ENCODE assay signal across 34 cellular contexts in genomic region chr2:122697415-122697814, GRCh38.
DNase-seq lines count a peak whose midpoint lies in the region; ATAC-seq, FAIRE-seq and TF ChIP-seq lines count a peak whose summit lies in the region.
"Had no signal": no experiment of that assay in that cellular context is flagged by ENCODE, and none has a peak within 500 bp of the region (broad histone marks: within the 10 kb centered on the region; RNA-seq: fewer than 3 reads in every experiment).

No MANE protein-coding gene starts in this region.

- no peak overlapping the region for H2AFZ ChIP-seq in HepG2 (ENCODE audit: low read length)

- ATAC-seq in HepG2 (no peak), left lobe of liver (peak; percentile 45), right lobe of liver (peak; percentile 27 to 80 (median 66)), GM21786 (IDR thresholded peaks at IDR 0.05; ENCODE audit: unreplicated experiment) (no peak)
- ATAC-seq: A549; CD8-positive, alpha-beta T cell had no signal

- FAIRE-seq in HepG2 (lab: Jason Lieb, UNC) = no peak
- FAIRE-seq in GM12892 (lab: Jason Lieb, UNC) = peak; percentile 40
- FAIRE-seq: A549, D721Med had no signal

- no peak overlapping the region for H3K27ac ChIP-seq in liver (ENCODE audit: low read depth in 1 of 2, low read length in 2 of 2)
- no peak overlapping the region for H3K27ac ChIP-seq in HepG2 (ENCODE audit: extremely low read length, insufficient read depth, low read length)
- peak overlapping the region in 2 of 3 donors; percentile 30 to 45 for H3K27ac ChIP-seq in right lobe of liver
- H3K27ac ChIP-seq: 22Rv1; A549; BLaER1; BLaER1 treated with 17β-estradiol and CSF1 and Interleukin-3, amounts not matched to agents 10 nM and 100 nM; C4-2B had no signal

- CTCF ChIA-PET in HepG2 (lab: Yijun Ruan, JAX; ENCODE audit: low intra/inter-chr PET ratio, low total read pairs) = no interaction called here

- H3K4me1 ChIP-seq in liver (ENCODE audit: control insufficient read depth in 4 of 4, insufficient read depth in 4 of 4, low read length in 3 of 4) (peaks cover 0 to 4% (median 2%) of the 10 kb centered on the region in 4 donors), HepG2 (ENCODE audit: insufficient read depth, low read length) (no peaks in the 10 kb centered on the region), right lobe of liver (peaks cover 0 to 12% (median 6%) of the 10 kb centered on the region in 4 donors)
- H3K4me1 ChIP-seq: A549, BE2C, BLaER1, Caco-2 had no signal

- no peaks in the 10 kb centered on the region for H3K79me2 ChIP-seq in HepG2 (ENCODE audit: insufficient read depth, low read length)

- no TSS peak for BruUV-seq in HepG2 (replicated peaks; lab: Mats Ljungman, UMichigan)

- DNase-seq in HepG2 (ENCODE audit: low spot score) (no peak), GM12892 (ENCODE audit: insufficient read length) (no peak), left lobe of liver (ENCODE audit: low spot score) (no peak), right lobe of liver (no peak), NCI-H446 (lab: John Stamatoyannopoulos, UW) (no peak)
- DNase-seq in effector CD4-positive, alpha-beta T cell = no peak
- DNase-seq: 8988T; ACHN; AML-193; BE2C; C1 segment of cervical spinal cord; Caco-2; Calu3; CD4-positive, alpha-beta memory T cell; CD4-positive, alpha-beta T cell; CD4-positive, CD25-positive, alpha-beta regulatory T cell; CD8-positive, alpha-beta memory T cell; CD8-positive, alpha-beta T cell; COR-L47; DMS 273 treated with DMSO at 0.1 percent for 48 hours; DMS153; DMS53; DMS79; DMS79 treated with DMSO at 0.1 percent for 48 hours; DND-41; EL had no signal

- H3K36me3 ChIP-seq in liver (ENCODE audit: control insufficient read depth in 4 of 4, insufficient read depth in 3 of 4, low read depth in 1 of 4, low read length in 3 of 4) = no peaks in the 10 kb centered on the region
- H3K36me3 ChIP-seq in HepG2 (replicated peaks in 1 of 2; ENCODE audit: control insufficient read depth in 1 of 2, insufficient read depth in 2 of 2, low read length in 2 of 2) = no peaks in the 10 kb centered on the region
- no peaks in the 10 kb centered on the region for H3K36me3 ChIP-seq in right lobe of liver
- H3K36me3 ChIP-seq: BE2C; BLaER1; BLaER1 treated with 17β-estradiol and CSF1 and Interleukin-3, amounts not matched to agents 10 nM and 100 nM had no signal

- in situ Hi-C loops in HepG2 (cut with HindIII; ENCODE audit: extremely low pct_ligation_motif_present, low pct_unique_long_range_greater_than_20kb) = no loop called here

- POLR2A ChIA-PET in HepG2 (lab: Yijun Ruan, JAX) = no interaction called here

- TF ChIP-seq POLR2A in HepG2 (IDR thresholded peaks at IDR 0.05; ENCODE audit: insufficient read depth in 1 of 2, low read depth in 2 of 2, low read length in 2 of 2) = no peak
- no peak for TF ChIP-seq POLR2A in GM12892 (IDR thresholded peaks at IDR 0.05; ENCODE audit: low read depth, low read length)
- no peak for TF ChIP-seq POLR2A in right lobe of liver (IDR thresholded peaks at IDR 0.05)

- H3K9ac ChIP-seq in liver (ENCODE audit: low read depth in 1 of 2, low read length in 2 of 2) (no peak overlapping the region), HepG2 (ENCODE audit: insufficient read depth, low read depth, low read length) (no peak overlapping the region)
- H3K9ac ChIP-seq: BLaER1; BLaER1 treated with 17β-estradiol and CSF1 and Interleukin-3, amounts not matched to agents 10 nM and 100 nM had no signal

- intact Hi-C loops in HepG2 (cut with micrococcal nuclease; ENCODE audit: unreplicated experiment) (no loop called here), right lobe of liver (cut with DNase I) (no loop called here)

- H3K27me3 ChIP-seq in liver (ENCODE audit: control insufficient read depth in 4 of 4, insufficient read depth in 4 of 4, low read length in 3 of 4) (no peaks in the 10 kb centered on the region), HepG2 (ENCODE audit: control insufficient read depth in 1 of 2, insufficient read depth in 2 of 2, low read length in 2 of 2) (no peaks in the 10 kb centered on the region), right lobe of liver (no peaks in the 10 kb centered on the region)
- H3K27me3 ChIP-seq: BE2C; BLaER1; BLaER1 treated with 17β-estradiol and CSF1 and Interleukin-3, amounts not matched to agents 10 nM and 100 nM had no signal

- TF ChIP-seq EP300 in HepG2 (IDR thresholded peaks at IDR 0.05; ENCODE audit: low read depth in 2 of 2, low read length in 2 of 2) = no peak
- no peak for TF ChIP-seq EP300 in HepG2 (CRISPR knock-in tag; IDR thresholded peaks at IDR 0.05; ENCODE audit: borderline replicate concordance)

- H3K4me3 ChIP-seq in liver (ENCODE audit: low read depth in 1 of 3, low read length in 3 of 3) (no peak overlapping the region), HepG2 (replicated peaks in 1 of 3; ENCODE audit: insufficient read depth in 1 of 3, low read depth in 2 of 3, low read length in 3 of 3) (no peak overlapping the region), right lobe of liver (no peak overlapping the region)
- H3K4me3 ChIP-seq: A549; BLaER1; BLaER1 treated with 17β-estradiol and CSF1 and Interleukin-3, amounts not matched to agents 10 nM and 100 nM had no signal

- TF ChIP-seq RAD21 in liver (IDR thresholded peaks at IDR 0.05) = peak in 1 of 2 donors; percentile 8
- TF ChIP-seq RAD21 in HepG2 (CRISPR knock-in tag; IDR thresholded peaks at IDR 0.05) = no peak

- H4K20me1 ChIP-seq in HepG2 (ENCODE audit: insufficient read depth, low read length) = no peaks in the 10 kb centered on the region
- H4K20me1 ChIP-seq: BLaER1; BLaER1 treated with 17β-estradiol and CSF1 and Interleukin-3, amounts not matched to agents 10 nM and 100 nM had no signal

- TF ChIP-seq CTCF in liver (IDR thresholded peaks at IDR 0.05; ENCODE audit: low read depth, low read length, missing input control) (no peak), HepG2 (CRISPR knock-in tag; IDR thresholded peaks at IDR 0.05) (no peak), right lobe of liver (IDR thresholded peaks at IDR 0.05) (no peak)

- WGBS in liver = 89% methylated on average over 1 of the region's 1 CpG
- 0% methylated on average over 1 of the region's 1 CpG for WGBS in HepG2 (ENCODE audit: low lambda C conversion rate)
- 92% methylated on average over 1 of the region's 1 CpG for WGBS in right lobe of liver (ENCODE audit: insufficient coverage, low coverage, low lambda C conversion rate, missing lambda C conversion rate)

- H3K9me3 ChIP-seq in liver (ENCODE audit: control insufficient read depth in 4 of 4, low read length in 3 of 4) (no peaks in the 10 kb centered on the region), HepG2 (ENCODE audit: low read length) (no peaks in the 10 kb centered on the region), right lobe of liver (no peaks in the 10 kb centered on the region)
- H3K9me3 ChIP-seq: A549, BE2C, BLaER1 had no signal

- no peak overlapping the region for H3K4me2 ChIP-seq in HepG2 (ENCODE audit: low read depth, low read length)
- H3K4me2 ChIP-seq: A549; BLaER1; BLaER1 treated with 17β-estradiol and CSF1 and Interleukin-3, amounts not matched to agents 10 nM and 100 nM had no signal

TF ChIP-seq in liver, 16 proteins besides CTCF, POLR2A, EP300 and RAD21 (continues in another document):
- TF ChIP-seq SP1 (IDR thresholded peaks at IDR 0.05) (no peak), TAF1 (conservative IDR thresholded peaks at IDR 0.05) (no peak), ZBTB33 (IDR thresholded peaks at IDR 0.05) (no peak), YY1 (IDR thresholded peaks at IDR 0.05) (no peak), RXRA (IDR thresholded peaks at IDR 0.05) (peak in 1 of 2 donors; percentile 48), NR2F2 (IDR thresholded peaks at IDR 0.05) (no peak), FOXA1 (IDR thresholded peaks at IDR 0.05) (no peak), EGR1 (IDR thresholded peaks at IDR 0.05; ENCODE audit: low read depth in 2 of 2) (no peak)

TF ChIP-seq in HepG2, 621 proteins besides CTCF, POLR2A, EP300 and RAD21:
- no peak for TF ChIP-seq THAP7 (CRISPR knock-in tag; IDR thresholded peaks at IDR 0.05)
- TF ChIP-seq E2F2 (CRISPR knock-in tag; IDR thresholded peaks at IDR 0.05; ENCODE audit: borderline replicate concordance) = no peak
- no peak for TF ChIP-seq ZNF484 (CRISPR knock-in tag; IDR thresholded peaks at IDR 0.05; ENCODE audit: borderline replicate concordance, low read depth)
- no peak for TF ChIP-seq MEIS2 (CRISPR knock-in tag; IDR thresholded peaks at IDR 0.05)

Comparison
In these comparisons a context has a peak if more than half of its experiments do, and no peak if none do; other contexts are left out.
1. H3K27ac ChIP-seq: peak in right lobe of liver (2 of 3); none in liver (0 of 2) and HepG2 (single experiment).
2. ATAC-seq: peak in left lobe of liver (single experiment) and right lobe of liver (4 of 4); none in HepG2 (single experiment) and GM21786 (single experiment).